Comparison of ENCODE assay signal across 15 cellular contexts in genomic region chr5:134798468-134798867, GRCh38.
"Had no signal": no experiment of that assay in that cellular context is flagged by ENCODE, and none has a peak within 500 bp of the region (broad histone marks: within the 10 kb centered on the region; RNA-seq: fewer than 3 reads in every experiment).

No MANE protein-coding gene starts in this region.

- H3K27me3 Mint-ChIP-seq: activated B cell treated with CpG ODN at 0.5 μM for 24 hours had no signal

- H3K27me3 ChIP-seq: adrenal gland had no signal

- H3K9me3 ChIP-seq: adrenal gland had no signal

- DNase-seq: activated B cell treated with CpG ODN at 0.5 μM for 24 hours; activated CD4-positive, alpha-beta T cell treated with anti-CD3 and anti-CD28 coated beads, Interleukin-2, amount 50 U/mL, for 4 hours; activated naive CD4-positive, alpha-beta T cell treated with anti-CD3 and anti-CD28 coated beads, Interleukin-2, amount 50 U/mL, for 16 hours; adrenal gland; foreskin melanocyte; immature natural killer cell; mesenchymal stem cell; natural killer cell; nucleus accumbens; posterior cingulate gyrus; retina; stimulated activated CD4-positive, alpha-beta T cell treated with anti-CD3 and anti-CD28 coated beads, Interleukin-12 subunit alpha, Interleukin-12 subunit beta, amount 100 ng/mL, for 4 hours; stimulated activated CD4-positive, alpha-beta T cell treated with anti-CD3 and anti-CD28 coated beads, Interleukin-2, amount 100 ng/mL, for 24 hours had no signal

- ATAC-seq: natural killer cell had no signal

- H3K9me3 Mint-ChIP-seq: activated B cell treated with CpG ODN at 0.5 μM for 24 hours; activated T-helper 2 cell treated with anti-CD3 and anti-CD28 coated beads, Interferon-gamma antibody, Interleukin-2, Interleukin-4, amounts not matched to agents 10 μg/mL and 5 μg/mL and 100 μg/mL, durations not matched to agents 14 hours and 24 hours and 36 hours; immature natural killer cell; natural killer cell had no signal

- H3K4me3 Mint-ChIP-seq: activated B cell treated with CpG ODN at 0.5 μM for 24 hours, immature natural killer cell, natural killer cell had no signal

- H3K4me1 Mint-ChIP-seq: activated B cell treated with CpG ODN at 0.5 μM for 24 hours, immature natural killer cell had no signal

- H3K4me1 ChIP-seq: adrenal gland had no signal

- H3K27ac Mint-ChIP-seq: activated B cell treated with CpG ODN at 0.5 μM for 24 hours; activated T-helper 2 cell treated with anti-CD3 and anti-CD28 coated beads, Interferon-gamma antibody, Interleukin-2, Interleukin-4, amounts not matched to agents 10 μg/mL and 5 μg/mL and 100 μg/mL, durations not matched to agents 14 hours and 24 hours and 36 hours had no signal

- H3K4me3 ChIP-seq: adrenal gland had no signal

- H3K27ac ChIP-seq: adrenal gland, epithelial cell of prostate had no signal
